In the genomic region with DNA sequence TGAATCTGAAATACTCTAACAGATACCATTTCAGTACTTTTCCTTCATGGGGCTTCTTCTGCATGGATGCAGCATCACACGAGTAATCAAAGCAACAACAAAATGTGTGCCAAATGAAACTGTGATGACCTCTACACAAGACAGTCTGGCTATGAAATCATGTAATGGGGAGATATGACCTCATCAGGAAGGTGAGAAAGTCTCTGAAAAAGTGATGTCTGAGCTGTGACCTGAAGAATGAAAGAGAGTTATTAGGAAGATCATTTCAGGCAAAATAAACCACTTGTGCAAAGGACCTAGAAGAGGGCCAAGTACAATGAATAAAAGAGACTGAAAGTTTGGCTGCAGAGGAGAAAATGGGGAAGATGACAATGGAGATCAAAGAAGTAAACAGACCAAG, we compare ENCODE assay signal across 20 cellular contexts.
"Had no signal": no experiment of that assay in that cellular context is flagged by ENCODE, and none has a peak within 500 bp of the region (broad histone marks: within the 10 kb centered on the region; RNA-seq: fewer than 3 reads in every experiment).

No MANE protein-coding gene starts in this region.

- FAIRE-seq: endometrium, frontal cortex, islet of Langerhans had no signal

- DNase-seq: cortex of kidney; dorsolateral prefrontal cortex; effector memory CD4-positive, alpha-beta T cell; heart left ventricle; hippocampal formation; kidney glomerular epithelial cell; natural killer cell; posterior cingulate gyrus; sigmoid colon; stimulated activated naive CD4-positive, alpha-beta T cell treated with Interleukin-2 at 50 U/mL for 16 hours; thyroid gland; uterus had no signal

- H3K27ac ChIP-seq: epithelial cell of prostate, esophagus muscularis mucosa, heart left ventricle, sigmoid colon, skin epidermis, suprapubic skin, thyroid gland, uterus had no signal

- H3K4me3 ChIP-seq: dorsolateral prefrontal cortex, esophagus muscularis mucosa, heart left ventricle, sigmoid colon, skin epidermis, suprapubic skin, thyroid gland, uterus had no signal

- H3K27me3 ChIP-seq: dorsolateral prefrontal cortex, esophagus muscularis mucosa, heart left ventricle, sigmoid colon, suprapubic skin, thyroid gland, uterus had no signal

- ATAC-seq: heart left ventricle, left lobe of liver, natural killer cell had no signal

- H3K4me1 ChIP-seq: thyroid gland, uterus had no signal

- H3K9me3 ChIP-seq: esophagus muscularis mucosa, heart left ventricle, sigmoid colon, suprapubic skin, thyroid gland, uterus had no signal

- H3K36me3 ChIP-seq: esophagus muscularis mucosa, heart left ventricle, sigmoid colon, suprapubic skin, thyroid gland, uterus had no signal
